In genomic region chr2:53202063-53202462, GRCh38 we compare ENCODE assay signal across 8 cellular contexts.
DNase-seq lines count a peak whose midpoint lies in the region; ATAC-seq and TF ChIP-seq lines count a peak whose summit lies in the region.

No MANE protein-coding gene starts in this region.

- no peak overlapping the region for H3K4me3 ChIP-seq in colonic mucosa
- H3K4me3 ChIP-seq in ovary = no peak overlapping the region

- no peaks in the 10 kb centered on the region for H3K36me3 ChIP-seq in colonic mucosa
- no peaks in the 10 kb centered on the region for H3K36me3 ChIP-seq in ovary

- no peaks in the 10 kb centered on the region for H3K27me3 ChIP-seq in colonic mucosa
- H3K27me3 ChIP-seq in ovary = no peaks in the 10 kb centered on the region

- WGBS in ovary, 3 donors = 16 to 29% (median 19%) methylated on average over 3 of the region's 3 CpGs

- in situ Hi-C loops in G401 (cut with HindIII; ENCODE audit: low sequenced_read_pairs) = no loop called here

- H3K4me1 ChIP-seq in colonic mucosa (no peaks in the 10 kb centered on the region), ovary (ENCODE audit: insufficient read depth) (no peaks in the 10 kb centered on the region)

- no peak overlapping the region for H3K27ac Mint-ChIP-seq in stimulated activated naive B cell treated with anti-CD40 and anti-IgM and Interleukin-4, amounts not matched to agents 10 μg/mL and 1 μg/mL and 100 μg/mL, for 72 hours

- no peak overlapping the region for H3K4me3 Mint-ChIP-seq in stimulated activated naive B cell treated with anti-CD40 and anti-IgM and Interleukin-4, amounts not matched to agents 10 μg/mL and 1 μg/mL and 100 μg/mL, for 72 hours

- TF ChIP-seq CTCF in colonic mucosa (IDR thresholded peaks at IDR 0.05) = no peak
- no peak for TF ChIP-seq CTCF in ovary (IDR thresholded peaks at IDR 0.05)

- no peak for ATAC-seq in stimulated activated naive B cell treated with anti-CD40 and anti-IgM and Interleukin-4, amounts not matched to agents 10 μg/mL and 1 μg/mL and 100 μg/mL, for 72 hours (replicated peaks)
- no peak for ATAC-seq in HG03039 (IDR thresholded peaks at IDR 0.05; ENCODE audit: unreplicated experiment)

- TF ChIP-seq POLR2A in erythroblast (IDR thresholded peaks at IDR 0.05; ENCODE audit: low read length) (no peak), ovary (IDR thresholded peaks at IDR 0.05) (no peak)

- H3K9ac ChIP-seq in colonic mucosa (ENCODE audit: low read depth in 2 of 2, low read length in 2 of 2) = no peak overlapping the region

- H3K9me3 ChIP-seq in colonic mucosa = no peaks in the 10 kb centered on the region
- H3K9me3 ChIP-seq in ovary = no peaks in the 10 kb centered on the region

- DNase-seq in G401 (ENCODE audit: low spot score) = peak; percentile 53
- peak; percentile 18 for DNase-seq in NCI-H345 (lab: John Stamatoyannopoulos, UW)
- DNase-seq in colonic mucosa = peak; percentile 24
- DNase-seq in non-pigmented ciliary epithelial cell (ENCODE audit: low read depth) = peak; percentile 56
- DNase-seq in stimulated activated naive B cell treated with anti-CD40 and anti-IgM and Interleukin-4, amounts not matched to agents 10 μg/mL and 1 μg/mL and 100 μg/mL, for 72 hours = no peak
- no peak for DNase-seq in erythroblast (lab: John Stamatoyannopoulos, UW)
- no peak for DNase-seq in ovary

- H3K27ac ChIP-seq in colonic mucosa (no peak overlapping the region), ovary (no peak overlapping the region)

- H3K27me3 Mint-ChIP-seq in stimulated activated naive B cell treated with anti-CD40 and anti-IgM and Interleukin-4, amounts not matched to agents 10 μg/mL and 1 μg/mL and 100 μg/mL, for 72 hours = no peaks in the 10 kb centered on the region

- no peak for TF ChIP-seq EP300 in ovary (IDR thresholded peaks at IDR 0.05)

- H3K36me3 Mint-ChIP-seq in stimulated activated naive B cell treated with anti-CD40 and anti-IgM and Interleukin-4, amounts not matched to agents 10 μg/mL and 1 μg/mL and 100 μg/mL, for 72 hours = no peaks in the 10 kb centered on the region

- intact Hi-C loops in colonic mucosa (cut with DNase I) (no loop called here), ovary (cut with DNase I) (no loop called here)

- H3K4me1 Mint-ChIP-seq in stimulated activated naive B cell treated with anti-CD40 and anti-IgM and Interleukin-4, amounts not matched to agents 10 μg/mL and 1 μg/mL and 100 μg/mL, for 72 hours = no peaks in the 10 kb centered on the region

- no peaks in the 10 kb centered on the region for H3K9me3 Mint-ChIP-seq in stimulated activated naive B cell treated with anti-CD40 and anti-IgM and Interleukin-4, amounts not matched to agents 10 μg/mL and 1 μg/mL and 100 μg/mL, for 72 hours

Comparison
In these comparisons a context has a peak if more than half of its experiments do, and no peak if none do; other contexts are left out.
1. DNase-seq: peak in G401 (single experiment), NCI-H345 (single experiment), colonic mucosa (single experiment) and non-pigmented ciliary epithelial cell (single experiment); none in stimulated activated naive B cell treated with anti-CD40 and anti-IgM and Interleukin-4, amounts not matched to agents 10 μg/mL and 1 μg/mL and 100 μg/mL, for 72 hours (single experiment), erythroblast (0 of 2) and ovary (0 of 5).